Comparison of ENCODE assay signal across 21 cellular contexts in the genomic region with DNA sequence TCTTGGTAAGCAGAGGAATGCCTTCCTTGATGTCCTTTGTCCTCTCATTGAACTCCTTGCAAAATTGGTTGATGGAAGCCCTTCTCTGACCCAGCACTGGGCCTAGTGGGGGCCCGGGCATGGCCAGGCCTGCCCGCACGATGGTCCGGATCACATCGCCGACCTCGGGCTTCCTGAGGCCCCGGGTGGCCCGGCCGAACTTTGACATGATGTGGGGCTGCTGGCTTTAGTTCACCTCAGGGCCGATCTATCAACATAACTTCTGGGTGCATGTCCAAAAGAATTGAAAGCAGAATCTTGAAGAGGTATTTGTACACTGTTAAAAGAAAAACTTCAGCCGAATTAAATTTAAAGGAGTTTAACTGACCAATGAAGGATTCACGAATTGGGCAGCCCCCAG.
"Had no signal": no experiment of that assay in that cellular context is flagged by ENCODE, and none has a peak within 500 bp of the region (broad histone marks: within the 10 kb centered on the region; RNA-seq: fewer than 3 reads in every experiment).

No MANE protein-coding gene starts in this region.

- H3K9ac ChIP-seq: SK-N-SH had no signal

- H3K9me3 ChIP-seq: SK-N-SH had no signal

- ATAC-seq: Panc1, PC-3 had no signal

- H3K4me2 ChIP-seq: SK-N-SH had no signal

- H3K27ac ChIP-seq: RWPE1 had no signal

- DNase-seq: Kasumi-1; KG1; MM.1S; NCI-H1092 treated with DMSO at 0.1 percent for 48 hours; NCI-H1436; NCI-H187; NCI-H2029; NCI-H2081 treated with DMSO at 0.1 percent for 48 hours; NCI-H2171; NCI-H226; NCI-H446; NCI-H510A; NCI-H524 treated with DMSO at 0.1 percent for 48 hours; NCI-H69; NCI-H774; NK-92 treated with Interleukin-12 subunit alpha and Interleukin-12 subunit beta, amount 100 ng/mL, for 24 hours; PC-3; SHP77; SK-N-SH had no signal
